Comparison of ENCODE assay signal across 10 cellular contexts in genomic region chr6:52157301-52157930, GRCh38. TPM values are rescaled to one million over a fixed set of nuclear protein-coding genes. Genes with fewer than 3 reads are reported as not detected.
DNase-seq lines count a peak whose midpoint lies in the region; ATAC-seq and TF ChIP-seq lines count a peak whose summit lies in the region.
"Had no signal": no experiment of that assay in that cellular context is flagged by ENCODE, and none has a peak within 500 bp of the region (broad histone marks: within the 10 kb centered on the region; RNA-seq: fewer than 3 reads in every experiment).

No MANE protein-coding gene starts in this region.

- intact Hi-C loops in activated CD4-positive, alpha-beta memory T cell treated with anti-CD3 and anti-CD28 coated beads for 36 hours (cut with micrococcal nuclease) = loop anchor here (1.0 to 5.0 kb wide), 8 partner anchors 52 to 478 kb away; partner anchors contain the start of genes MCM3 and TRAM2
- intact Hi-C loops in gastrocnemius medialis (cut with DNase I; ENCODE audit: low total_unique reads) (no loop called here), lower leg skin (cut with DNase I; ENCODE audit: low total_unique reads) (no loop called here)

- no peak for TF ChIP-seq POLR2A in gastrocnemius medialis (IDR thresholded peaks at IDR 0.05)
- no peak for TF ChIP-seq POLR2A in lower leg skin (IDR thresholded peaks at IDR 0.05)

- H3K4me3 Mint-ChIP-seq in activated CD4-positive, alpha-beta memory T cell treated with anti-CD3 and anti-CD28 coated beads for 36 hours = no peak overlapping the region

- peaks cover 10 to 19% of the 10 kb centered on the region in 2 donors for H3K4me1 ChIP-seq in gastrocnemius medialis

- H3K36me3 Mint-ChIP-seq in activated CD4-positive, alpha-beta memory T cell treated with anti-CD3 and anti-CD28 coated beads for 36 hours = peaks cover 11% of the 10 kb centered on the region

- CTCF ChIA-PET in activated CD4-positive, alpha-beta memory T cell treated with anti-CD3 and anti-CD28 coated beads for 36 hours (lab: Charles Lee) = interaction anchor here (1.1 to 2.1 kb wide), 5 partner anchors 77 to 128 kb away, joined by 4 to 10 read pairs (median 7); partner anchors contain the start of gene MCM3

- H3K4me3 ChIP-seq in gastrocnemius medialis (no peak overlapping the region), lower leg skin (ENCODE audit: low read depth, poor library complexity, severe bottlenecking) (no peak overlapping the region)

- WGBS in lower leg skin, 2 donors = 62 to 65% methylated on average over 7 of the region's 7 CpGs

- TF ChIP-seq CTCF in gastrocnemius medialis (IDR thresholded peaks at IDR 0.05 in 4 of 5, conservative IDR thresholded peaks at IDR 0.05 in 1 of 5) = no peak
- no peak for TF ChIP-seq CTCF in lower leg skin (IDR thresholded peaks at IDR 0.05)

- POLR2A ChIA-PET in activated CD4-positive, alpha-beta memory T cell treated with anti-CD3 and anti-CD28 coated beads for 36 hours (lab: Charles Lee) = interaction anchor here (0.7 to 1.3 kb wide), 4 partner anchors 77 to 205 kb away, joined by 3 to 5 read pairs (median 4); partner anchors contain the start of genes MCM3 and PAQR8

- in situ Hi-C loops in gastrocnemius medialis (cut with MboI; ENCODE audit: low sequenced_read_pairs in 4 of 4) = no loop called here

- H3K27ac Mint-ChIP-seq in activated CD4-positive, alpha-beta memory T cell treated with anti-CD3 and anti-CD28 coated beads for 36 hours = peak overlapping the region; percentile 89

- no peak overlapping the region for H3K27ac ChIP-seq in gastrocnemius medialis
- H3K27ac ChIP-seq: neutrophil had no signal

- H3K9me3 ChIP-seq in gastrocnemius medialis = no peaks in the 10 kb centered on the region
- H3K9me3 ChIP-seq: neutrophil had no signal

- no peaks in the 10 kb centered on the region for H3K36me3 ChIP-seq in gastrocnemius medialis
- H3K36me3 ChIP-seq: neutrophil had no signal

- DNase-seq in activated CD4-positive, CD25-positive, alpha-beta regulatory T cell treated with anti-CD3 and anti-CD28 coated beads, Interleukin-2, amount 50 U/mL, for 72 hours = no peak
- DNase-seq in activated CD4-positive, alpha-beta memory T cell treated with anti-CD3 and anti-CD28 coated beads for 36 hours = peak; percentile 73
- DNase-seq in stimulated activated CD4-positive, alpha-beta T cell treated with anti-CD3 and anti-CD28 coated beads, Interleukin-2, amount 100 ng/mL, for 48 hours = peak; percentile 32
- no peak for DNase-seq in gastrocnemius medialis
- no peak for DNase-seq in lower leg skin (ENCODE audit: low spot score in 2 of 2)
- DNase-seq in cerebellum (ENCODE audit: low spot score) = no peak
- DNase-seq: Karpas-422 had no signal

- peak; percentile 77 for ATAC-seq in activated CD4-positive, CD25-positive, alpha-beta regulatory T cell treated with anti-CD3 and anti-CD28 coated beads, Interleukin-2, amount 50 U/mL, for 24 hours
- peak; percentile 58 for ATAC-seq in HG02870 (IDR thresholded peaks at IDR 0.05; ENCODE audit: unreplicated experiment)
- no peak for ATAC-seq in gastrocnemius medialis

- H3K4me1 Mint-ChIP-seq in activated CD4-positive, alpha-beta memory T cell treated with anti-CD3 and anti-CD28 coated beads for 36 hours (ENCODE audit: low read depth) = peaks cover 64% of the 10 kb centered on the region

- peaks cover 14% of the 10 kb centered on the region for H3K9me3 Mint-ChIP-seq in activated CD4-positive, alpha-beta memory T cell treated with anti-CD3 and anti-CD28 coated beads for 36 hours

- H3K27me3 ChIP-seq in gastrocnemius medialis = no peaks in the 10 kb centered on the region

- H3K27me3 Mint-ChIP-seq in activated CD4-positive, alpha-beta memory T cell treated with anti-CD3 and anti-CD28 coated beads for 36 hours = peaks cover 18% of the 10 kb centered on the region

RNA-seq across cellular contexts. Expression of gene IL17A, which starts 28.8 kb away (rescaled TPM):
- total RNA-seq in activated CD4-positive, alpha-beta memory T cell treated with anti-CD3 and anti-CD28 coated beads for 36 hours = 10 to 100 TPM; 33.7 to 35.3 TPM
- total RNA-seq in gastrocnemius medialis (not detected), lower leg skin (not detected), cerebellum (not detected)

Comparison
In these comparisons a context has a peak if more than half of its experiments do, and no peak if none do; other contexts are left out.
1. ATAC-seq: peak in activated CD4-positive, CD25-positive, alpha-beta regulatory T cell treated with anti-CD3 and anti-CD28 coated beads, Interleukin-2, amount 50 U/mL, for 24 hours (2 of 2) and HG02870 (single experiment); none in gastrocnemius medialis (0 of 2).
2. DNase-seq: peak in activated CD4-positive, alpha-beta memory T cell treated with anti-CD3 and anti-CD28 coated beads for 36 hours (single experiment) and stimulated activated CD4-positive, alpha-beta T cell treated with anti-CD3 and anti-CD28 coated beads, Interleukin-2, amount 100 ng/mL, for 48 hours (2 of 2); none in activated CD4-positive, CD25-positive, alpha-beta regulatory T cell treated with anti-CD3 and anti-CD28 coated beads, Interleukin-2, amount 50 U/mL, for 72 hours (single experiment), gastrocnemius medialis (0 of 2), lower leg skin (0 of 2) and cerebellum (single experiment).
3. RNA of gene IL17A, which starts 28.8 kb away (total RNA-seq): 33.7 to 35.3 TPM in activated CD4-positive, alpha-beta memory T cell treated with anti-CD3 and anti-CD28 coated beads for 36 hours; not detected in gastrocnemius medialis, not detected in lower leg skin and not detected in cerebellum (single experiment); every median in the first group is over 10 times any median in the second.